Comparison of ENCODE assay signal across 29 cellular contexts in genomic region chrX:2673611-2674010, GRCh38.
"Had no signal": no experiment of that assay in that cellular context is flagged by ENCODE, and none has a peak within 500 bp of the region (broad histone marks: within the 10 kb centered on the region; RNA-seq: fewer than 3 reads in every experiment).

No MANE protein-coding gene starts in this region.

- H3K9me3 ChIP-seq: ascending aorta, SJCRH30 had no signal

- ATAC-seq: activated CD4-positive, alpha-beta T cell treated with anti-CD3 and anti-CD28 coated beads for 36 hours; activated CD4-positive, CD25-positive, alpha-beta regulatory T cell treated with anti-CD3 and anti-CD28 coated beads, Interleukin-2, amount 50 U/mL, for 24 hours; activated CD8-positive, alpha-beta T cell treated with anti-CD3 and anti-CD28 coated beads, Interleukin-2, amount 10 ng/mL, durations not matched to agents 7 days and 5 days; activated naive CD4-positive, alpha-beta T cell treated with anti-CD3 and anti-CD28 coated beads, Interleukin-2, amount 50 U/mL, for 72 hours; activated naive CD8-positive, alpha-beta T cell treated with anti-CD3 and anti-CD28 coated beads, Interleukin-2, amount 50 U/mL, for 24 hours; Panc1 had no signal

- H3K27ac ChIP-seq: ascending aorta, cardiac muscle cell, SJCRH30, SK-N-MC had no signal

- H3K36me3 Mint-ChIP-seq: activated naive CD4-positive, alpha-beta T cell treated with anti-CD3 and anti-CD28 coated beads, Interleukin-2, amount 50 U/mL, for 72 hours had no signal

- H3K27ac Mint-ChIP-seq: activated CD4-positive, alpha-beta T cell treated with anti-CD3 and anti-CD28 coated beads for 36 hours; activated CD4-positive, alpha-beta T cell treated with anti-CD3 and anti-CD28 coated beads, Interleukin-2, amount 10 ng/mL, durations not matched to agents 7 days and 5 days; activated CD8-positive, alpha-beta T cell treated with anti-CD3 and anti-CD28 coated beads, Interleukin-2, amount 10 ng/mL, durations not matched to agents 7 days and 5 days; activated naive CD8-positive, alpha-beta T cell treated with anti-CD3 and anti-CD28 coated beads, Interleukin-2, amount 50 U/mL, for 24 hours; activated T-cell treated with anti-CD3 and anti-CD28 coated beads, Interleukin-2, amount 50 U/mL, for 24 hours; activated T-helper 2 cell treated with anti-CD3 and anti-CD28 coated beads, Interferon-gamma antibody, Interleukin-2, Interleukin-4, amounts not matched to agents 10 μg/mL and 5 μg/mL and 100 μg/mL, durations not matched to agents 14 hours and 24 hours and 36 hours; T-helper 1 cell treated with Interleukin-12 subunit alpha and Interleukin-12 subunit beta and Interleukin-4 antibody, amounts not matched to agents 30 μg/mL and 1 μg/mL, for 36 hours; T-helper 2 cell treated with Interferon-gamma antibody and Interleukin-4, amounts not matched to agents 5 μg/mL and 100 μg/mL, for 36 hours had no signal

- H3K27me3 ChIP-seq: ascending aorta, cardiac muscle cell, SJCRH30 had no signal

- H3K27me3 Mint-ChIP-seq: activated CD4-positive, alpha-beta T cell treated with anti-CD3 and anti-CD28 coated beads for 36 hours; activated CD4-positive, alpha-beta T cell treated with anti-CD3 and anti-CD28 coated beads, Interleukin-2, amount 10 ng/mL, durations not matched to agents 7 days and 5 days; activated naive CD8-positive, alpha-beta T cell treated with anti-CD3 and anti-CD28 coated beads, Interleukin-2, amount 50 U/mL, for 24 hours; activated T-cell treated with anti-CD3 and anti-CD28 coated beads, Interleukin-2, amount 50 U/mL, for 24 hours; IgD-negative memory B cell had no signal

- H3K4me3 ChIP-seq: ascending aorta, cardiac muscle cell, SJCRH30, SK-N-MC had no signal

- H3K36me3 ChIP-seq: ascending aorta, cardiac muscle cell, SJCRH30 had no signal

- DNase-seq: activated CD4-positive, alpha-beta T cell treated with anti-CD3 and anti-CD28 coated beads for 36 hours; activated CD4-positive, alpha-beta T cell treated with anti-CD3 and anti-CD28 coated beads, Interleukin-2, amount 10 ng/mL, durations not matched to agents 7 days and 5 days; activated CD4-positive, alpha-beta T cell treated with anti-CD3 and anti-CD28 coated beads, Interleukin-2, amount 50 U/mL, for 48 hours; activated CD8-positive, alpha-beta T cell treated with anti-CD3 and anti-CD28 coated beads, Interleukin-2, amount 10 ng/mL, durations not matched to agents 7 days and 5 days; activated gamma-delta T cell; activated naive CD4-positive, alpha-beta T cell treated with Interleukin-2 at 50 U/mL for 16 hours; activated naive CD8-positive, alpha-beta T cell treated with anti-CD3 and anti-CD28 coated beads, Interleukin-2, amount 50 U/mL, for 24 hours; activated T-cell treated with anti-CD3 and anti-CD28 coated beads, Interleukin-2, amount 50 U/mL, for 24 hours; Karpas-422; KBM-7; NCI-H1048; NCI-H1105 treated with DMSO at 0.1 percent for 48 hours; NCI-H1436 treated with DMSO at 0.1 percent for 48 hours; NCI-H1694 treated with DMSO at 0.1 percent for 48 hours; NCI-H2029; NCI-H345; NCI-H524 treated with DMSO at 0.1 percent for 48 hours; SHP77; SJCRH30 had no signal

- H3K9me3 Mint-ChIP-seq: activated CD4-positive, alpha-beta T cell treated with anti-CD3 and anti-CD28 coated beads, Interleukin-2, amount 10 ng/mL, durations not matched to agents 7 days and 5 days; activated naive CD4-positive, alpha-beta T cell treated with anti-CD3 and anti-CD28 coated beads, Interleukin-2, amount 50 U/mL, for 72 hours; activated naive CD8-positive, alpha-beta T cell treated with anti-CD3 and anti-CD28 coated beads, Interleukin-2, amount 50 U/mL, for 24 hours; activated T-cell treated with anti-CD3 and anti-CD28 coated beads, Interleukin-2, amount 50 U/mL, for 24 hours; activated T-helper 2 cell treated with anti-CD3 and anti-CD28 coated beads, Interferon-gamma antibody, Interleukin-2, Interleukin-4, amounts not matched to agents 10 μg/mL and 5 μg/mL and 100 μg/mL, durations not matched to agents 14 hours and 24 hours and 36 hours; T-helper 1 cell treated with Interleukin-12 subunit alpha and Interleukin-12 subunit beta and Interleukin-4 antibody, amounts not matched to agents 30 μg/mL and 1 μg/mL, for 36 hours; T-helper 2 cell treated with Interferon-gamma antibody and Interleukin-4, amounts not matched to agents 5 μg/mL and 100 μg/mL, for 36 hours had no signal

- H3K4me3 Mint-ChIP-seq: activated CD4-positive, alpha-beta T cell treated with anti-CD3 and anti-CD28 coated beads for 36 hours; activated CD4-positive, alpha-beta T cell treated with anti-CD3 and anti-CD28 coated beads, Interleukin-2, amount 10 ng/mL, durations not matched to agents 7 days and 5 days; activated CD8-positive, alpha-beta T cell treated with anti-CD3 and anti-CD28 coated beads, Interleukin-2, amount 10 ng/mL, durations not matched to agents 7 days and 5 days; activated naive CD8-positive, alpha-beta T cell treated with anti-CD3 and anti-CD28 coated beads, Interleukin-2, amount 50 U/mL, for 24 hours; activated T-cell treated with anti-CD3 and anti-CD28 coated beads, Interleukin-2, amount 50 U/mL, for 24 hours; T-helper 1 cell treated with Interleukin-12 subunit alpha and Interleukin-12 subunit beta and Interleukin-4 antibody, amounts not matched to agents 30 μg/mL and 1 μg/mL, for 36 hours; T-helper 2 cell treated with Interferon-gamma antibody and Interleukin-4, amounts not matched to agents 5 μg/mL and 100 μg/mL, for 36 hours had no signal

- H3K4me1 Mint-ChIP-seq: activated CD4-positive, alpha-beta T cell treated with anti-CD3 and anti-CD28 coated beads for 36 hours; activated CD4-positive, alpha-beta T cell treated with anti-CD3 and anti-CD28 coated beads, Interleukin-2, amount 10 ng/mL, durations not matched to agents 7 days and 5 days; activated naive CD8-positive, alpha-beta T cell treated with anti-CD3 and anti-CD28 coated beads, Interleukin-2, amount 50 U/mL, for 24 hours had no signal
